In the genomic region with DNA sequence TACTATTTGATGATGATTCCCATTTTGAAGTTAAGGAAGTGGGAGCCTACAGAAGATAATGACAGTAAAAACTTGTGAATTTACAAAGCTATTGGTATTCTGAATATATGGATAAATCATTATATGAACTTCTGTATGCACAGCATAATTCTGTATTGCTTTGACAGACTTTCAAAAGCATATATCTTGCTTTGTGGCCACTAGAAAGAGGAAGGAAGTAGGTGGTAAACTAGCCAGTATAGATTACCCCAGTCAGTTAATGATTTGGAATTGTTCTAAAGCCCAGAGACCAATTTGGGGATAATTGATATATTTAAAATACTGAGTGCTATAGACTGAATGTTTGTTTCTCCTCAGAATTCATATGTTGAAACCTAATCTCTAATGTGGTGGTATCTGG, we compare ENCODE assay signal across 25 cellular contexts. TPM values are rescaled to one million over a fixed set of nuclear protein-coding genes. Genes with fewer than 3 reads are reported as not detected.
DNase-seq lines count a peak whose midpoint lies in the region; ATAC-seq, FAIRE-seq and TF ChIP-seq lines count a peak whose summit lies in the region.
"Had no signal": no experiment of that assay in that cellular context is flagged by ENCODE, and none has a peak within 500 bp of the region (broad histone marks: within the 10 kb centered on the region; RNA-seq: fewer than 3 reads in every experiment).

No MANE protein-coding gene starts in this region.

- ATAC-seq in HG03060 (IDR thresholded peaks at IDR 0.05; ENCODE audit: low read depth, unreplicated experiment) (peak; percentile 86), HG03571 (IDR thresholded peaks at IDR 0.05; ENCODE audit: unreplicated experiment) (peak; percentile 92), GM12878 (peak; percentile 79)
- ATAC-seq: activated CD8-positive, alpha-beta T cell treated with anti-CD3 and anti-CD28 coated beads, Interleukin-2, amount 10 ng/mL, durations not matched to agents 7 days and 5 days; heart left ventricle; naive thymus-derived CD8-positive, alpha-beta T cell had no signal

- CTCF ChIA-PET in GM12878 (lab: Yijun Ruan, JAX): interaction anchor here (0.7 kb wide), 1 partner anchor 74 kb away, joined by 3 read pairs; no protein-coding TSS in a partner anchor

- TF ChIP-seq POLR2A in GM12878 (IDR thresholded peaks at IDR 0.05; ENCODE audit: low read depth, low read length): no peak

- in situ Hi-C loops in GM12878 (cut with MboI): no loop called here

- BruUV-seq in GM12878 (replicated peaks; lab: Mats Ljungman, UMichigan): no TSS peak

- no peaks in the 10 kb centered on the region for H3K36me3 ChIP-seq in GM12878 (ENCODE audit: control insufficient read depth in 2 of 2, insufficient read depth in 2 of 2, low read length in 1 of 2)
- H3K36me3 ChIP-seq: BLaER1, heart left ventricle had no signal

- TF ChIP-seq CTCF in GM12878 (IDR thresholded peaks at IDR 0.05 in 2 of 3, conservative IDR thresholded peaks at IDR 0.05 in 1 of 3; ENCODE audit: control insufficient read depth in 2 of 3, extremely low read depth in 1 of 3, insufficient read depth in 1 of 3, low read depth in 3 of 3, low read length in 3 of 3): no peak

- H3K4me1 ChIP-seq in GM12878 (ENCODE audit: control insufficient read depth, insufficient read depth, low read length): no peaks in the 10 kb centered on the region
- H3K4me1 ChIP-seq: BLaER1, heart left ventricle had no signal

- no peaks in the 10 kb centered on the region for H3K9me3 ChIP-seq in GM12878 (replicated peaks; ENCODE audit: control insufficient read depth, insufficient read depth, low read length)
- H3K9me3 ChIP-seq: BLaER1, heart left ventricle had no signal

- H3K4me2 ChIP-seq in GM12878 (ENCODE audit: control insufficient read depth, insufficient read depth): no peak overlapping the region
- H3K4me2 ChIP-seq: BLaER1 had no signal

- no peak overlapping the region for H2AFZ ChIP-seq in GM12878 (ENCODE audit: control insufficient read depth, low read depth, low read length)

- H3K79me2 ChIP-seq in GM12878 (ENCODE audit: control insufficient read depth, insufficient read depth, low read length): no peaks in the 10 kb centered on the region

- DNase-seq in SKM-1 treated with dmso at 0.1 percent for 144 hours (lab: John Stamatoyannopoulos, UW; ENCODE audit: unreplicated experiment) (peak; percentile 13), SKM-1 (lab: John Stamatoyannopoulos, UW; ENCODE audit: unreplicated experiment) (no peak), GM12878 (ENCODE audit: low read depth, low spot score) (no peak), DMS79 treated with DMSO at 0.1 percent for 48 hours (lab: John Stamatoyannopoulos, UW) (no peak), hippocampal formation (lab: John Stamatoyannopoulos, UW) (no peak)
- no peak for DNase-seq in activated CD8-positive, alpha-beta memory T cell treated with anti-CD3 and anti-CD28 coated beads, Interleukin-2, amount 50 U/mL, for 48 hours
- DNase-seq: activated CD8-positive, alpha-beta T cell treated with anti-CD3 and anti-CD28 coated beads, Interleukin-2, amount 10 ng/mL, durations not matched to agents 7 days and 5 days; activated effector memory CD4-positive, alpha-beta T cell treated with Interleukin-2 at 50 U/mL for 16 hours; amniotic stem cell; central memory CD4-positive, alpha-beta T cell; DMS 273 treated with DMSO at 0.1 percent for 48 hours; heart left ventricle; naive thymus-derived CD8-positive, alpha-beta T cell; NCI-H1092; NCI-H2107; NCI-H526; RPMI8226; stimulated activated CD4-positive, alpha-beta T cell treated with anti-CD3 and anti-CD28 coated beads, Interleukin-12 subunit alpha, Interleukin-12 subunit beta, amount 100 ng/mL, for 4 hours; stimulated activated naive CD8-positive, alpha-beta T cell treated with anti-CD3 and anti-CD28 coated beads, Interleukin-15, Interleukin-2, amounts not matched to agents 100 U/mL and 50 U/mL, for 24 hours; trophoblast cell had no signal

- intact Hi-C loops in GM12878 (cut with micrococcal nuclease; ENCODE audit: unreplicated experiment): no loop called here

- SMC1A ChIA-PET in GM12878 (lab: Charles Lee; ENCODE audit: uncharacterized antibody, unreplicated experiment): interaction anchor here (1.1 to 1.3 kb wide), 2 partner anchors 12 to 22 kb away, joined by 3 to 6 read pairs; no protein-coding TSS in a partner anchor

- FAIRE-seq in GM12878 (lab: Jason Lieb, UNC): no peak
- FAIRE-seq: islet of Langerhans had no signal

- H3K27me3 ChIP-seq in GM12878 (replicated peaks in 1 of 2; ENCODE audit: control insufficient read depth in 2 of 2, insufficient read depth in 2 of 2, low read length in 1 of 2): no peaks in the 10 kb centered on the region
- H3K27me3 ChIP-seq: BLaER1, heart left ventricle had no signal

- TF ChIP-seq EP300 in GM12878 (IDR thresholded peaks at IDR 0.05; ENCODE audit: borderline replicate concordance in 1 of 2, control insufficient read depth in 1 of 2, low read depth in 2 of 2, low read length in 2 of 2): no peak

- H3K4me3 ChIP-seq in GM12878: no peak overlapping the region
- H3K4me3 ChIP-seq: BLaER1, heart left ventricle had no signal

- POLR2A ChIA-PET in GM12878 (lab: Charles Lee): no interaction called here

- RAD21 ChIA-PET in GM12878 (lab: Charles Lee; ENCODE audit: unreplicated experiment): no interaction called here

- H4K20me1 ChIP-seq in GM12878 (ENCODE audit: control insufficient read depth, insufficient read depth): no peaks in the 10 kb centered on the region
- H4K20me1 ChIP-seq: BLaER1 had no signal

- no peak overlapping the region for H3K9ac ChIP-seq in GM12878 (ENCODE audit: control insufficient read depth, insufficient read depth, low read length)
- H3K9ac ChIP-seq: BLaER1 had no signal

- TF ChIP-seq RAD21 in GM12878 (IDR thresholded peaks at IDR 0.05; ENCODE audit: insufficient read depth, low read depth, low read length): no peak

- H3K27ac ChIP-seq in GM12878 (ENCODE audit: control insufficient read depth, insufficient read depth): no peak overlapping the region
- H3K27ac ChIP-seq: 22Rv1, BLaER1, heart left ventricle had no signal

TF ChIP-seq in GM12878, 131 proteins besides CTCF, POLR2A, EP300 and RAD21:
- TF ChIP-seq SREBF2 (IDR thresholded peaks at IDR 0.05; ENCODE audit: low read length): no peak
- TF ChIP-seq SIX5 (IDR thresholded peaks at IDR 0.05; ENCODE audit: low read depth, low read length, severe bottlenecking): no peak
TF ChIP-seq in GM12878: peak in this region for 0.

RNA-seq across cellular contexts. Expression of a gene that starts 53.0 kb away (rescaled TPM):
- total RNA-seq in GM12878 (2013; cell fraction: nucleolus; rRNA removed): not detected in 2 replicates
- total RNA-seq in GM12878 (2014; rRNA removed): 0.22 and 0.79 TPM in 2 replicates
- total RNA-seq in GM12878 (2014; rRNA removed; fragmentation: Illumina TruSeq; extraction: Trizol): not detected in 2 replicates
- total RNA-seq in GM12878 (2021): 0.32 and 0.36 TPM in 2 replicates
- not detected for polyA plus RNA-seq in GM12878 (2011; ENCODE audit: low read depth)
- polyA plus RNA-seq in GM12878 (2011; rRNA removed): 0.06 TPM in 1 of 2 replicates, not detected in the other
- polyA plus RNA-seq in GM12878 (2011; cell fraction: cytosol; rRNA removed): 0.09 and 0.10 TPM in 2 replicates
- polyA plus RNA-seq in GM12878 (2011; cell fraction: nucleus; rRNA removed): 0.25 and 0.28 TPM in 2 replicates
- not detected in 2 replicates for polyA plus RNA-seq in GM12878 (2012)
- not detected in 2 replicates for polyA plus RNA-seq in GM12878 (2014; fragmentation: Illumina TruSeq; extraction: Trizol)
- polyA plus RNA-seq in GM12878 (2014; fragmentation: Nextera tagmentation; extraction: Ambion mirVana): under 1 TPM in 1 of 2 experiments, not detected in 1; 0.04 TPM
- not detected in 2 replicates for polyA plus RNA-seq in GM12878 (2014; rRNA removed)
- polyA plus RNA-seq in GM12878 (2016; fragmentation: Nextera tagmentation; extraction: Ambion mirVana): not detected
- polyA minus RNA-seq in GM12878 (2011; rRNA and poly(A)+ RNA removed): 0.10 TPM in 1 of 2 replicates, not detected in the other
- 0.94 and 1.1 TPM in 2 replicates for polyA minus RNA-seq in GM12878 (2011; cell fraction: cytosol; rRNA and poly(A)+ RNA removed)
- 0.38 TPM in 1 of 2 replicates, not detected in the other for polyA minus RNA-seq in GM12878 (2011; cell fraction: nucleus; rRNA and poly(A)+ RNA removed)
- total RNA-seq: activated CD8-positive, alpha-beta T cell treated with anti-CD3 and anti-CD28 coated beads, Interleukin-2, amount 10 ng/mL, durations not matched to agents 7 days and 5 days; naive thymus-derived CD8-positive, alpha-beta T cell had no signal
- polyA plus RNA-seq: naive thymus-derived CD8-positive, alpha-beta T cell had no signal

RNA-seq across cellular contexts. Expression of a gene that starts 55.0 kb away (rescaled TPM):
- total RNA-seq in GM12878 (2013; cell fraction: nucleolus; rRNA removed): 9.3 and 9.9 TPM in 2 replicates
- 0.38 and 0.85 TPM in 2 replicates for total RNA-seq in GM12878 (2014; rRNA removed)
- 0.18 and 0.27 TPM in 2 replicates for total RNA-seq in GM12878 (2014; rRNA removed; fragmentation: Illumina TruSeq; extraction: Trizol)
- total RNA-seq in GM12878 (2021): 0.19 and 0.62 TPM in 2 replicates
- not detected for polyA plus RNA-seq in GM12878 (2011; ENCODE audit: low read depth)
- polyA plus RNA-seq in GM12878 (2011; rRNA removed): 0.23 and 0.30 TPM in 2 replicates
- polyA plus RNA-seq in GM12878 (2011; cell fraction: cytosol; rRNA removed): 0.10 TPM in 1 of 2 replicates, not detected in the other
- 0.19 TPM in 1 of 2 replicates, not detected in the other for polyA plus RNA-seq in GM12878 (2011; cell fraction: nucleus; rRNA removed)
- polyA plus RNA-seq in GM12878 (2012): 0.27 TPM in 1 of 2 replicates, not detected in the other
- polyA plus RNA-seq in GM12878 (2014; fragmentation: Illumina TruSeq; extraction: Trizol): 0.18 TPM in 1 of 2 replicates, not detected in the other
- polyA plus RNA-seq in GM12878 (2014; fragmentation: Nextera tagmentation; extraction: Ambion mirVana): under 1 TPM; 0.26 to 0.31 TPM
- polyA plus RNA-seq in GM12878 (2014; rRNA removed): 0.11 and 0.27 TPM in 2 replicates
- under 1 TPM; 0.11 to 0.50 TPM for polyA plus RNA-seq in GM12878 (2016; fragmentation: Nextera tagmentation; extraction: Ambion mirVana)
- polyA minus RNA-seq in GM12878 (2011; rRNA and poly(A)+ RNA removed): 0.07 and 0.21 TPM in 2 replicates
- polyA minus RNA-seq in GM12878 (2011; cell fraction: cytosol; rRNA and poly(A)+ RNA removed): not detected in 2 replicates
- polyA minus RNA-seq in GM12878 (2011; cell fraction: nucleus; rRNA and poly(A)+ RNA removed): 0.38 TPM in 1 of 2 replicates, not detected in the other
- total RNA-seq: activated CD8-positive, alpha-beta T cell treated with anti-CD3 and anti-CD28 coated beads, Interleukin-2, amount 10 ng/mL, durations not matched to agents 7 days and 5 days; naive thymus-derived CD8-positive, alpha-beta T cell had no signal
- polyA plus RNA-seq: naive thymus-derived CD8-positive, alpha-beta T cell had no signal
